ENCODE assay signal across 14 cellular contexts in the genomic region with DNA sequence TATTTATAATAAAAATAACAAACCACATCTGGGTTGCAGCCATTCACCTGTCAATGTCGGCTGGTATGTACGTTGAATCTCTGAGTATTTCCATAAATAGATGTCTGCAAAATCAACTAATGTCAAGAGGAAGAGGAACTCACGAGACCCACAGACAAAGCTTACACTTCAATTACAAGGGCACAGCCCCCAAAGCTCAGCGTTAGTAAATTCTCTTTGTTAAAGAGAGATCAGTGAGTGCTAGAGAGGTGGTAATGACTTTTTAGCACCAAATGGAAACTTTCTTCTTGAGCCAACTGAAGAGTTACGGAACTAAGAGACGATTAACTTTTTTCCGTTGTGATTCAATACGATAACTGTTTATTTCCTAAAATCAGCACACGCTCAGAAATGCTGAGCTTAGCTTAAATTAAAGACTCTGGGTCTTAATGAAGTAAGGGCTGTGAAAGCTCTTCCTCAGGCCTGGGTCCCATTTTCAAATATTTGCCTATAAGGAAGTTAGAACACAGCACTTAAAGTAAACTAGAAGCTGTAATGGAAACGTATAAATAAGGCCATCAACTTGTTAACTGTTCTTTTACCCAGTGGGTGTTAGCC. TPM values are rescaled to one million over a fixed set of nuclear protein-coding genes. Genes with fewer than 3 reads are reported as not detected.
A peak's percentile ranks its signal among the peaks of the same experiment; 100 is the strongest.
DNase-seq lines count a peak whose midpoint lies in the region; ATAC-seq and TF ChIP-seq lines count a peak whose summit lies in the region.
"Had no signal": no experiment of that assay in that cellular context is flagged by ENCODE, and none has a peak within 500 bp of the region (broad histone marks: within the 10 kb centered on the region; RNA-seq: fewer than 3 reads in every experiment).

No MANE protein-coding gene starts in this region.

- H3K36me3 ChIP-seq in SU-DHL-6 (ENCODE audit: low read length) (no peaks in the 10 kb centered on the region), endodermal cell (ENCODE audit: control insufficient read depth, insufficient read depth, low read length) (peaks cover 37% of the 10 kb centered on the region), thymus (ENCODE audit: control insufficient read depth, insufficient read depth) (peaks cover 12% of the 10 kb centered on the region)
- H3K36me3 ChIP-seq: HAP-1 had no signal

- peak overlapping the region; percentile 90 for H3K4me2 ChIP-seq in SU-DHL-6 (ENCODE audit: low read depth, low read length, poor library complexity, severe bottlenecking)

- peak overlapping the region; percentile 79 for H3K27ac Mint-ChIP-seq in endodermal cell
- H3K27ac Mint-ChIP-seq in Calu3 (ENCODE audit: unreplicated experiment) = no peak overlapping the region

- H3K9me3 Mint-ChIP-seq in endodermal cell (no peaks in the 10 kb centered on the region), Calu3 (ENCODE audit: low read depth, unreplicated experiment) (no peaks in the 10 kb centered on the region)

- WGBS in endodermal cell (ENCODE audit: insufficient coverage in 1 of 2, insufficient read length in 1 of 2), 2 experiments = 79 to 80% methylated on average over 9 to 10 of the region's 10 CpGs
- WGBS in thymus = 50% methylated on average over 10 of the region's 10 CpGs

- H3K79me2 ChIP-seq in SU-DHL-6 (ENCODE audit: insufficient read depth, low read length) = no peaks in the 10 kb centered on the region
- H3K79me2 ChIP-seq: parathyroid adenoma had no signal

- H3K9me3 ChIP-seq in SU-DHL-6 (ENCODE audit: insufficient read depth, low read length) = no peaks in the 10 kb centered on the region
- H3K9me3 ChIP-seq in endodermal cell (ENCODE audit: control insufficient read depth, low read length) = no peaks in the 10 kb centered on the region
- H3K9me3 ChIP-seq in thymus (ENCODE audit: control insufficient read depth) = no peaks in the 10 kb centered on the region
- H3K9me3 ChIP-seq: HAP-1 had no signal

- DNase-seq in Right ventricle myocardium superior (no peak), Right ventricle myocardium inferior (ENCODE audit: missing footprints) (no peak), endodermal cell (no peak), Calu3 (no peak), C1 segment of cervical spinal cord (lab: John Stamatoyannopoulos, UW) (no peak)
- DNase-seq: cortex of kidney; DND-41; NCI-H1417 treated with DMSO at 0.1 percent for 48 hours; stimulated activated CD8-positive, alpha-beta memory T cell treated with anti-CD3 and anti-CD28 coated beads, Interleukin-4, amount 100 ng/mL, for 48 hours had no signal

- TF ChIP-seq CTCF in SU-DHL-6 (IDR thresholded peaks at IDR 0.05; ENCODE audit: insufficient read depth, low read length, poor library complexity, severe bottlenecking) (no peak), endodermal cell (conservative IDR thresholded peaks at IDR 0.05) (no peak), Calu3 (IDR thresholded peaks at IDR 0.05; ENCODE audit: unreplicated experiment) (no peak)

- peaks cover 22% of the 10 kb centered on the region for H3K4me1 Mint-ChIP-seq in endodermal cell
- no peaks in the 10 kb centered on the region for H3K4me1 Mint-ChIP-seq in Calu3 (ENCODE audit: low read depth, unreplicated experiment)

- BruUV-seq in Calu3 (replicated peaks; lab: Mats Ljungman, UMichigan) = no TSS peak

- no peaks in the 10 kb centered on the region for H3K27me3 Mint-ChIP-seq in endodermal cell (ENCODE audit: insufficient read depth)
- H3K27me3 Mint-ChIP-seq in Calu3 (ENCODE audit: unreplicated experiment) = no peaks in the 10 kb centered on the region

- H3K4me3 ChIP-seq in SU-DHL-6 (ENCODE audit: insufficient read depth, low read length, poor library complexity, severe bottlenecking) (peak overlapping the region; percentile 9), endodermal cell (ENCODE audit: low read length) (no peak overlapping the region), thymus (ENCODE audit: low read length) (no peak overlapping the region)
- H3K4me3 ChIP-seq: HAP-1 had no signal

- H3K36me3 Mint-ChIP-seq in endodermal cell (ENCODE audit: low read depth) (peaks cover 62% of the 10 kb centered on the region), Calu3 (ENCODE audit: insufficient read depth, unreplicated experiment) (peaks cover 6% of the 10 kb centered on the region)

- peak overlapping the region; percentile 12 for H2AFZ ChIP-seq in SU-DHL-6 (ENCODE audit: low read depth, low read length, severe bottlenecking)
- H2AFZ ChIP-seq: parathyroid adenoma had no signal

- no peak overlapping the region for H3K4me3 Mint-ChIP-seq in endodermal cell
- no peak overlapping the region for H3K4me3 Mint-ChIP-seq in Calu3 (ENCODE audit: low read depth, unreplicated experiment)

- no peaks in the 10 kb centered on the region for H3K27me3 ChIP-seq in SU-DHL-6 (ENCODE audit: low read length)
- H3K27me3 ChIP-seq in endodermal cell (ENCODE audit: control insufficient read depth, insufficient read depth, low read length, poor library complexity, severe bottlenecking) = no peaks in the 10 kb centered on the region
- no peaks in the 10 kb centered on the region for H3K27me3 ChIP-seq in thymus (ENCODE audit: control insufficient read depth, insufficient read depth)

- ATAC-seq in Right ventricle myocardium superior (ENCODE audit: poor library complexity) (peak; percentile 36), Right ventricle myocardium inferior (no peak), HG02610 (IDR thresholded peaks at IDR 0.05; ENCODE audit: unreplicated experiment) (no peak)

- CTCF ChIA-PET in Calu3 (lab: Charles Lee) = no interaction called here

- no peaks in the 10 kb centered on the region for H4K20me1 ChIP-seq in SU-DHL-6 (ENCODE audit: low read depth, low read length)

- no peaks in the 10 kb centered on the region for H3K9me2 ChIP-seq in SU-DHL-6 (replicated peaks; ENCODE audit: insufficient read depth, low read length)

- intact Hi-C loops in Right ventricle myocardium superior (cut with DNase I) = no loop called here
- intact Hi-C loops in Right ventricle myocardium inferior (cut with DNase I) = no loop called here
- intact Hi-C loops in Calu3 (cut with micrococcal nuclease; ENCODE audit: unreplicated experiment) = no loop called here

- H3K9ac ChIP-seq in SU-DHL-6 (ENCODE audit: low read length) = peak overlapping the region; percentile 65
- no peak overlapping the region for H3K9ac ChIP-seq in endodermal cell (ENCODE audit: extremely low read depth, low read length, poor library complexity, severe bottlenecking)
- H3K9ac ChIP-seq: parathyroid adenoma had no signal

- H3F3A ChIP-seq in SU-DHL-6 (ENCODE audit: insufficient read depth) = peaks cover 27% of the 10 kb centered on the region

- H3K27ac ChIP-seq in SU-DHL-6 (ENCODE audit: low read depth, low read length) (peak overlapping the region; percentile 99), endodermal cell (ENCODE audit: low read depth, low read length) (no peak overlapping the region), thymus (ENCODE audit: low read depth) (peak overlapping the region; percentile 82)
- H3K27ac ChIP-seq: parathyroid adenoma had no signal

- H3K4me1 ChIP-seq in endodermal cell (ENCODE audit: control insufficient read depth, insufficient read depth, low read length) (peaks cover 9% of the 10 kb centered on the region), thymus (ENCODE audit: control insufficient read depth, insufficient read depth, low read length) (no peaks in the 10 kb centered on the region)
- H3K4me1 ChIP-seq: HAP-1, parathyroid adenoma had no signal

RNA-seq across cellular contexts. Expression of gene TFIP11, which starts 22.7 kb away (rescaled TPM):
- total RNA-seq in Right ventricle myocardium superior = 23.9 TPM
- total RNA-seq in Right ventricle myocardium inferior = 20.3 TPM
- 10 to 100 TPM; 28.4 to 28.9 TPM for total RNA-seq in endodermal cell
- polyA plus RNA-seq in endodermal cell (2013, experiment 1 of 2) = 21.4 TPM
- polyA plus RNA-seq in endodermal cell (2013, experiment 2 of 2) = 23.5 TPM
- polyA plus RNA-seq in thymus = 32.9 TPM
- 39.8 and 40.8 TPM in 2 replicates for total RNA-seq in Calu3 (2022)

RNA-seq across cellular contexts. Expression of gene SRRD, which starts 51.3 kb away (rescaled TPM):
- total RNA-seq in Right ventricle myocardium superior (23.2 TPM), Right ventricle myocardium inferior (20.9 TPM), endodermal cell (10 to 100 TPM; 27.4 to 30.0 TPM), Calu3 (2022) (22.8 and 25.6 TPM in 2 replicates)
- polyA plus RNA-seq in endodermal cell (2013, experiment 1 of 2) = 26.7 TPM
- 25.2 TPM for polyA plus RNA-seq in endodermal cell (2013, experiment 2 of 2)
- polyA plus RNA-seq in thymus = 18.5 TPM

RNA-seq across cellular contexts. Expression of gene HPS4, which starts 51.4 kb away (rescaled TPM):
- total RNA-seq in Right ventricle myocardium superior (8.3 TPM), Right ventricle myocardium inferior (8.5 TPM), endodermal cell (10 to 100 TPM; 41.7 to 57.6 TPM), Calu3 (2022) (40.7 and 41.9 TPM in 2 replicates)
- polyA plus RNA-seq in endodermal cell (2013, experiment 1 of 2) = 45.7 TPM
- 41.7 TPM for polyA plus RNA-seq in endodermal cell (2013, experiment 2 of 2)
- polyA plus RNA-seq in thymus = 32.2 TPM

RNA-seq across cellular contexts. Expression of gene TPST2, which starts 55.0 kb away (rescaled TPM):
- total RNA-seq in Right ventricle myocardium superior = 30.1 TPM
- total RNA-seq in Right ventricle myocardium inferior = 29.1 TPM
- total RNA-seq in endodermal cell = 10 to 100 TPM; 38.9 to 53.2 TPM
- 22.0 TPM for polyA plus RNA-seq in endodermal cell (2013, experiment 1 of 2)
- 19.7 TPM for polyA plus RNA-seq in endodermal cell (2013, experiment 2 of 2)
- polyA plus RNA-seq in thymus = 20.3 TPM
- total RNA-seq in Calu3 (2022) = 11.4 and 11.8 TPM in 2 replicates
